ENCODE assay signal across 19 cellular contexts in genomic region chr5:16930487-16930886, GRCh38. TPM values are rescaled to one million over a fixed set of nuclear protein-coding genes. Genes with fewer than 3 reads are reported as not detected.
A peak's percentile ranks its signal among the peaks of the same experiment; 100 is the strongest.
DNase-seq lines count a peak whose midpoint lies in the region; ATAC-seq and TF ChIP-seq lines count a peak whose summit lies in the region.
"Had no signal": no experiment of that assay in that cellular context is flagged by ENCODE, and none has a peak within 500 bp of the region (broad histone marks: within the 10 kb centered on the region; RNA-seq: fewer than 3 reads in every experiment).

No MANE protein-coding gene starts in this region.

- H4K20me1 ChIP-seq in hepatocyte (ENCODE audit: insufficient read depth, poor library complexity, severe bottlenecking) = peaks cover 42% of the 10 kb centered on the region

- no peaks in the 10 kb centered on the region for H3K27me3 ChIP-seq in hepatocyte
- H3K27me3 ChIP-seq in skeletal muscle satellite cell (ENCODE audit: control insufficient read depth, insufficient read depth, low read length) = no peaks in the 10 kb centered on the region
- H3K27me3 ChIP-seq: cardiac muscle cell had no signal

- H3K4me1 Mint-ChIP-seq in WTC11 = peaks cover 47% of the 10 kb centered on the region

- H3K9me3 Mint-ChIP-seq in WTC11 = no peaks in the 10 kb centered on the region
- H3K9me3 Mint-ChIP-seq: activated naive CD8-positive, alpha-beta T cell treated with anti-CD3 and anti-CD28 coated beads, Interleukin-2, amount 10 ng/mL, durations not matched to agents 7 days and 5 days; CD4-positive, CD25-positive, alpha-beta regulatory T cell; stimulated activated memory B cell treated with anti-CD40 and anti-IgM and Interleukin-4, amounts not matched to agents 10 μg/mL and 1 μg/mL and 100 μg/mL, for 72 hours had no signal

- ATAC-seq in WTC11 (peak; percentile 61), GM21619 (IDR thresholded peaks at IDR 0.05; ENCODE audit: unreplicated experiment) (no peak), HG03175 (IDR thresholded peaks at IDR 0.05; ENCODE audit: unreplicated experiment) (no peak), HG03139 (IDR thresholded peaks at IDR 0.05; ENCODE audit: unreplicated experiment) (no peak)
- ATAC-seq: heart left ventricle; stimulated activated memory B cell treated with anti-CD40 and anti-IgM and Interleukin-4, amounts not matched to agents 10 μg/mL and 1 μg/mL and 100 μg/mL, for 72 hours; T-helper 17 cell had no signal

- no peak overlapping the region for H2AFZ ChIP-seq in hepatocyte

- WGBS in hepatocyte (ENCODE audit: low lambda C conversion rate, missing lambda C conversion rate) = 50% methylated on average over 8 of the region's 8 CpGs

- DNase-seq in ELF-1 (ENCODE audit: low read depth, low spot score) (peak; percentile 65), WTC11 (ENCODE audit: low spot score) (peak; percentile 27), hepatocyte (ENCODE audit: low spot score) (no peak), SK-N-DZ (ENCODE audit: low spot score) (no peak)
- DNase-seq: activated CD8-positive, alpha-beta memory T cell treated with anti-CD3 and anti-CD28 coated beads for 24 hours; activated naive CD8-positive, alpha-beta T cell treated with anti-CD3 and anti-CD28 coated beads, Interleukin-2, amount 10 ng/mL, durations not matched to agents 7 days and 5 days; CD4-positive, CD25-positive, alpha-beta regulatory T cell; esophagus squamous epithelium; heart left ventricle; MM.1S; SIG-M5; T-helper 17 cell had no signal

- TF ChIP-seq CTCF in WTC11 (IDR thresholded peaks at IDR 0.05) = no peak
- TF ChIP-seq CTCF in hepatocyte (IDR thresholded peaks at IDR 0.05; ENCODE audit: poor library complexity) = no peak

- H3K9me3 ChIP-seq in hepatocyte (ENCODE audit: low read depth) (no peaks in the 10 kb centered on the region), skeletal muscle satellite cell (replicated peaks; ENCODE audit: low read length) (no peaks in the 10 kb centered on the region)
- H3K9me3 ChIP-seq: esophagus squamous epithelium, heart left ventricle had no signal

- POLR2A ChIA-PET in WTC11 (lab: Charles Lee) = interaction anchor here (0.5 kb wide), 1 partner anchor 22 kb away, joined by 3 read pairs; no protein-coding TSS in a partner anchor

- H3K4me3 ChIP-seq in hepatocyte (no peak overlapping the region), skeletal muscle satellite cell (ENCODE audit: low read length) (no peak overlapping the region)
- H3K4me3 ChIP-seq: cardiac muscle cell, esophagus squamous epithelium, heart left ventricle had no signal

- CTCF ChIA-PET in WTC11 (lab: Charles Lee) = interaction anchor here (1.0 to 2.6 kb wide), 5 partner anchors 10 to 260 kb away, joined by 3 to 17 read pairs (median 4); no protein-coding TSS in a partner anchor

- H3K36me3 Mint-ChIP-seq in WTC11 = no peaks in the 10 kb centered on the region; the same call in 1 of the 2 replicates
- H3K36me3 Mint-ChIP-seq: activated naive CD8-positive, alpha-beta T cell treated with anti-CD3 and anti-CD28 coated beads, Interleukin-2, amount 10 ng/mL, durations not matched to agents 7 days and 5 days; CD4-positive, CD25-positive, alpha-beta regulatory T cell; stimulated activated memory B cell treated with anti-CD40 and anti-IgM and Interleukin-4, amounts not matched to agents 10 μg/mL and 1 μg/mL and 100 μg/mL, for 72 hours had no signal

- peaks cover 17% of the 10 kb centered on the region for H3K4me1 ChIP-seq in hepatocyte (ENCODE audit: insufficient read depth)
- peaks cover 40% of the 10 kb centered on the region for H3K4me1 ChIP-seq in skeletal muscle satellite cell (ENCODE audit: control insufficient read depth, insufficient read depth, low read length)

- H3K27ac ChIP-seq in hepatocyte = peak overlapping the region; percentile 27
- H3K27ac ChIP-seq: cardiac muscle cell, esophagus squamous epithelium, heart left ventricle, HL-60 had no signal

- no peaks in the 10 kb centered on the region for H3K9me2 ChIP-seq in hepatocyte (replicated peaks; ENCODE audit: insufficient read depth)

- peaks cover 53% of the 10 kb centered on the region for H3K27me3 Mint-ChIP-seq in WTC11 (ENCODE audit: low read depth)

- no peak overlapping the region for H3K9ac ChIP-seq in skeletal muscle satellite cell (ENCODE audit: low read depth, low read length)

- H3K4me3 Mint-ChIP-seq in WTC11 = no peak overlapping the region
- H3K4me3 Mint-ChIP-seq: activated naive CD8-positive, alpha-beta T cell treated with anti-CD3 and anti-CD28 coated beads, Interleukin-2, amount 10 ng/mL, durations not matched to agents 7 days and 5 days; CD4-positive, CD25-positive, alpha-beta regulatory T cell; stimulated activated memory B cell treated with anti-CD40 and anti-IgM and Interleukin-4, amounts not matched to agents 10 μg/mL and 1 μg/mL and 100 μg/mL, for 72 hours; T-helper 17 cell had no signal

- H3K79me2 ChIP-seq in hepatocyte = peaks cover 93% of the 10 kb centered on the region

- no peak overlapping the region for H3K27ac Mint-ChIP-seq in WTC11
- H3K27ac Mint-ChIP-seq: activated naive CD8-positive, alpha-beta T cell treated with anti-CD3 and anti-CD28 coated beads, Interleukin-2, amount 10 ng/mL, durations not matched to agents 7 days and 5 days; stimulated activated memory B cell treated with anti-CD40 and anti-IgM and Interleukin-4, amounts not matched to agents 10 μg/mL and 1 μg/mL and 100 μg/mL, for 72 hours; T-helper 17 cell had no signal

- H3K36me3 ChIP-seq in hepatocyte (replicated peaks; ENCODE audit: insufficient read depth, low read depth) = no peaks in the 10 kb centered on the region
- peaks cover under 1% of the 10 kb centered on the region for H3K36me3 ChIP-seq in skeletal muscle satellite cell (ENCODE audit: insufficient read depth, low read length)
- H3K36me3 ChIP-seq: cardiac muscle cell, esophagus squamous epithelium, heart left ventricle had no signal

- H3K4me2 ChIP-seq in hepatocyte (peak overlapping the region; percentile 48), skeletal muscle satellite cell (ENCODE audit: low read length) (peak overlapping the region; percentile 58)

TF ChIP-seq in WTC11, 78 proteins besides CTCF, POLR2A, EP300 and RAD21:
- TF ChIP-seq ZBTB21 (CRISPR knock-in tag; IDR thresholded peaks at IDR 0.05; ENCODE audit: borderline replicate concordance) = no peak
- no peak for TF ChIP-seq IRF1 (CRISPR knock-in tag; IDR thresholded peaks at IDR 0.05)
- no peak for TF ChIP-seq FOXP1 (CRISPR knock-in tag; IDR thresholded peaks at IDR 0.05; ENCODE audit: borderline replicate concordance)
- TF ChIP-seq PRRX2 (CRISPR knock-in tag; IDR thresholded peaks at IDR 0.05) = no peak
- TF ChIP-seq ATF6 (CRISPR knock-in tag; IDR thresholded peaks at IDR 0.05) = no peak

RNA-seq across cellular contexts. Expression of gene MYO10, which starts 5.6 kb away (rescaled TPM):
- total RNA-seq in WTC11 (2021) = 89.8 to 90.8 TPM (median 90.7 TPM) in 3 replicates
- total RNA-seq in hepatocyte = 32.3 and 33.7 TPM in 2 replicates
- 52.4 and 53.2 TPM in 2 replicates for polyA plus RNA-seq in hepatocyte
- total RNA-seq in skeletal muscle satellite cell (2012; rRNA removed) = 6.8 and 9.4 TPM in 2 replicates
- polyA plus RNA-seq in SK-N-DZ (2014; cell fraction: cytosol; rRNA removed) = 0.92 and 2.4 TPM in 2 replicates
- 0.31 and 0.46 TPM in 2 replicates for polyA plus RNA-seq in SK-N-DZ (2014; cell fraction: nucleus; rRNA removed)
- total RNA-seq: activated naive CD8-positive, alpha-beta T cell treated with anti-CD3 and anti-CD28 coated beads, Interleukin-2, amount 10 ng/mL, durations not matched to agents 7 days and 5 days had no signal

Comparison
In these comparisons a context has a peak if more than half of its experiments do, and no peak if none do; other contexts are left out.
1. DNase-seq: peak in ELF-1 (single experiment) and WTC11 (single experiment); none in hepatocyte (single experiment) and SK-N-DZ (single experiment).